8 cellular contexts compared by ENCODE assay signal in the genomic region with DNA sequence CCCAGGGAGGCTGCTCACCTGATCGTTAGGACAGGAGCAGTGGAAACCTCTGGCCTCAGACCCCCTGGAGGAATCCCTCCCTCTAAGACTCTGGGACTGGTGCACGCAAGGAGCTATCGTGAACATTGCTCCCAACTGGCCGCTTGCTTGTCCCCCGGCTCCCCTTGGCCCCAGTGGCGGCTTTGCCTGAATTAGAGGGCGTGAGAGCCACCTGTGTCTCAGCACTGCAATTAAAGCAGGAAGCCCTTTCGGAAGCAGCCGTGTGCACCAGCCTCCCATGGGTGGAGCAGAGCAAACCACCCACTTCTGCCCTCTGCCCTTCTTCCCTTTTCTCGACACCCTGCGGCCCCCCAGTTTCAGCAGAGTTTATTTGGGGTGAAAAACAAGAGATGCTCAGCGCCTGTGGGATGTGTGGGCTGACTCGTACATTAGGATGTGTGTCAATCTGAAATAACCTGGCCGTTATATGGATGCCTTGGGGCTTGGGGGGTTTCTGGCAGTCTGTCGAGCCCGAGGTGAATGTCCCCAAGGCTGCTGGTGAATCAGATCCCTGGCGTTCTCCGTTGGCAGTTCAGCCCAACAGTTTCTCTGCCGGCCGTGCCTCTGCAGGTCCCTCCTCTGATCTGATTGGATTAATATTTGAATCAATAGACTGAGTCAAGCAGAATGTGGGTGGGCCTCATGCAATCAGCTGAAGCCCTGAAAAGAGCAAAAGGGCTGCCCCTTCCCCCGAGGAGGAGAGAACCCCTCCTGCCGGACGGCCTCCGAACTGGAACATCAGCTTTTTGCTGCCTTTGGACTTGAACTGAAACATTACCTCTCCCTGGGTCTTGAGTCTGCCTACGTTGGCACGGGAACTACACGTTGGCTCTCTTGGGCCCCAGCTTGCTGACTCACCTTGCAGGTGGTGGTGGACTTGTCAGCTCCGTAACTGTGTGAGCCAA. TPM values are rescaled to one million over a fixed set of nuclear protein-coding genes. Genes with fewer than 3 reads are reported as not detected.
DNase-seq lines count a peak whose midpoint lies in the region; ATAC-seq and TF ChIP-seq lines count a peak whose summit lies in the region.

No MANE protein-coding gene starts in this region.

- no peak overlapping the region for H3K27ac ChIP-seq in PC-9

- H3K79me2 ChIP-seq in PC-9 (ENCODE audit: low read depth), result no peaks in the 10 kb centered on the region

- H3K27me3 ChIP-seq in PC-9 (ENCODE audit: insufficient read depth, low read depth), result no peaks in the 10 kb centered on the region

- peaks cover 2% of the 10 kb centered on the region; the same call in 1 of the 2 replicates for H3F3A ChIP-seq in PC-9 (ENCODE audit: insufficient read depth, low read depth)

- no peaks in the 10 kb centered on the region for H3K9me2 ChIP-seq in PC-9 (ENCODE audit: insufficient read depth)

- H3K9me3 ChIP-seq in PC-9 (ENCODE audit: insufficient read depth, low read depth), result no peaks in the 10 kb centered on the region

- intact Hi-C loops in PC-9 (cut with micrococcal nuclease; ENCODE audit: unreplicated experiment), result no loop called here

- no TSS peak for BruUV-seq in PC-9 (replicated peaks; lab: Mats Ljungman, UMichigan)

- DNase-seq in COLO668 (lab: John Stamatoyannopoulos, UW; ENCODE audit: unreplicated experiment) (peak; percentile 57), PC-9 (peak; percentile 60 to 63), nephron progenitor cell (no peak), H4 (ENCODE audit: low spot score) (no peak)
- DNase-seq in activated gamma-delta T cell treated with anti-CD3 and anti-CD28 coated beads, Interleukin-2, amount 50 U/mL, for 16 hours (ENCODE audit: low read depth), result peak; percentile 23

- H3K4me3 Mint-ChIP-seq in nephron progenitor cell, result peak overlapping the region; percentile 44

- POLR2A ChIA-PET in PC-9 (lab: Charles Lee; ENCODE audit: unreplicated experiment), result interaction anchor here (0.6 to 0.7 kb wide), 4 partner anchors 24 to 266 kb away, joined by 3 to 8 read pairs (median 4); no protein-coding TSS in a partner anchor

- no peak overlapping the region; the same call in 1 of the 2 replicates for H3K4me2 ChIP-seq in PC-9

- no peak overlapping the region for H2AFZ ChIP-seq in PC-9

- TF ChIP-seq CTCF in PC-9 (conservative IDR thresholded peaks at IDR 0.05) (no peak), nephron progenitor cell (IDR thresholded peaks at IDR 0.05) (no peak)

- H3K4me3 ChIP-seq in PC-9, result no peak overlapping the region

- peaks cover 57% of the 10 kb centered on the region for H3K4me1 Mint-ChIP-seq in nephron progenitor cell

- peaks cover 24% of the 10 kb centered on the region for H3K27me3 Mint-ChIP-seq in nephron progenitor cell (ENCODE audit: low read depth, poor library complexity)

- H3K27ac Mint-ChIP-seq in nephron progenitor cell, result no peak overlapping the region

- ATAC-seq in GM21447 (IDR thresholded peaks at IDR 0.05; ENCODE audit: unreplicated experiment) (peak; percentile 43), GM18870 (IDR thresholded peaks at IDR 0.05; ENCODE audit: unreplicated experiment) (no peak), HG03354 (IDR thresholded peaks at IDR 0.05; ENCODE audit: poor library complexity, severe bottlenecking, unreplicated experiment) (no peak)

- H3K36me3 Mint-ChIP-seq in nephron progenitor cell (ENCODE audit: low read depth), result no peaks in the 10 kb centered on the region

- no peaks in the 10 kb centered on the region for H4K20me1 ChIP-seq in PC-9 (ENCODE audit: insufficient read depth)

- H3K9me3 Mint-ChIP-seq in nephron progenitor cell, result no peaks in the 10 kb centered on the region

- no peaks in the 10 kb centered on the region for H3K36me3 ChIP-seq in PC-9 (ENCODE audit: low read depth)

- CTCF ChIA-PET in PC-9 (lab: Charles Lee), result interaction anchor here (0.6 to 0.8 kb wide), 3 partner anchors 43 to 780 kb away, joined by 3 read pairs; no protein-coding TSS in a partner anchor

- H3K4me1 ChIP-seq in PC-9 (replicated peaks; ENCODE audit: insufficient read depth), result no peaks in the 10 kb centered on the region

RNA-seq across cellular contexts. Expression of gene UMODL1, which starts 7.3 kb away (rescaled TPM):
- 0.25 TPM in 1 of 2 replicates, not detected in the other for total RNA-seq in PC-9 (2021)
- total RNA-seq in H4 (2014; rRNA removed; shearing (Covaris generic)), result not detected in 2 replicates

RNA-seq across cellular contexts. Expression of gene ZBTB21, which starts 53.7 kb away (rescaled TPM):
- total RNA-seq in PC-9 (2021), result 9.1 and 13.5 TPM in 2 replicates
- 12.8 and 16.0 TPM in 2 replicates for total RNA-seq in H4 (2014; rRNA removed; shearing (Covaris generic))

Comparison
In these comparisons a context has a peak if more than half of its experiments do, and no peak if none do; other contexts are left out.
1. DNase-seq: peak in COLO668 (single experiment), PC-9 (2 of 2) and activated gamma-delta T cell treated with anti-CD3 and anti-CD28 coated beads, Interleukin-2, amount 50 U/mL, for 16 hours (single experiment); none in nephron progenitor cell (single experiment) and H4 (single experiment).